Comparison of ENCODE assay signal across 1 cellular context in the genomic region with DNA sequence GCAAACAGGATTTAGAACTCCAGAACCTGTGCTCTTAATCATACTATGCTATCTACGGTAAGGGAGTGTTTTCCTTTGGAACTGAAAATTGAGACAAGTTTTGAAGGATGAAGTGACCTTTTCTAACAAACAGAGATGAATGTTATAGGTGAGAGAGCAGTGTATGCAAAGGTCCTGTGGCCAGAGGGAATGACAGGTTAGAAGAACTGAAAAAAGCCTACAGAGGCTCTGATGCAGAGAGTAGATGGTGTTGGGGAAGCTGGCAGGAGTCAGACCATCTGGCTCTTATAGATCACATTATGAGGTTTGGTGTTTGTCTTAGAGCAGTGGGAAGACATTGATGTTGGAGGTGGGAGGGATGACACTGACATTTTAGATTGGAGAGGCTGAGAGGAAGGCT.
A peak's percentile ranks its signal among the peaks of the same experiment; 100 is the strongest.
TF ChIP-seq lines count a peak whose summit lies in the region.

No MANE protein-coding gene starts in this region.

TF ChIP-seq in H1, 55 proteins besides CTCF, POLR2A, EP300 and RAD21:
- TF ChIP-seq ASH2L (IDR thresholded peaks at IDR 0.05; ENCODE audit: low read length) (no peak), KDM1A (IDR thresholded peaks at IDR 0.05; ENCODE audit: borderline replicate concordance, low read length) (0 out of 2 replicates have a peak, but pooled peaks have one; percentile 54), HDAC2 (IDR thresholded peaks at IDR 0.05; ENCODE audit: borderline replicate concordance in 1 of 2, low read depth in 2 of 2, low read length in 2 of 2) (peak in 1 of 2 experiments; percentile 58; a peak in 1 of 4 replicates)
- TF ChIP-seq, protein P1, sequence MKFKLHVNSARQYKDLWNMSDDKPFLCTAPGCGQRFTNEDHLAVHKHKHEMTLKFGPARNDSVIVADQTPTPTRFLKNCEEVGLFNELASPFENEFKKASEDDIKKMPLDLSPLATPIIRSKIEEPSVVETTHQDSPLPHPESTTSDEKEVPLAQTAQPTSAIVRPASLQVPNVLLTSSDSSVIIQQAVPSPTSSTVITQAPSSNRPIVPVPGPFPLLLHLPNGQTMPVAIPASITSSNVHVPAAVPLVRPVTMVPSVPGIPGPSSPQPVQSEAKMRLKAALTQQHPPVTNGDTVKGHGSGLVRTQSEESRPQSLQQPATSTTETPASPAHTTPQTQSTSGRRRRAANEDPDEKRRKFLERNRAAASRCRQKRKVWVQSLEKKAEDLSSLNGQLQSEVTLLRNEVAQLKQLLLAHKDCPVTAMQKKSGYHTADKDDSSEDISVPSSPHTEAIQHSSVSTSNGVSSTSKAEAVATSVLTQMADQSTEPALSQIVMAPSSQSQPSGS (IDR thresholded peaks at IDR 0.05; ENCODE audit: low read length), result no peak
TF ChIP-seq in H1: peak in this region for 2.
